In genomic region chr12:31324116-31324844, GRCh38 we compare ENCODE assay signal across 1 cellular context.
TF ChIP-seq lines count a peak whose summit lies in the region.

No MANE protein-coding gene starts in this region.

TF ChIP-seq in HepG2, 621 proteins besides CTCF, POLR2A, EP300 and RAD21 (continued from another document and continues in another):
- TF ChIP-seq DBP (CRISPR knock-in tag; IDR thresholded peaks at IDR 0.05; ENCODE audit: not compliant biosample characterization), result no peak
- TF ChIP-seq ZNF414 (CRISPR knock-in tag; IDR thresholded peaks at IDR 0.05), result peak; percentile 56; the same call in 1 of the 2 replicates
- TF ChIP-seq THYN1 (CRISPR knock-in tag; IDR thresholded peaks at IDR 0.05; ENCODE audit: borderline replicate concordance, low read depth), result no peak
- no peak for TF ChIP-seq ZFP36L2 (CRISPR knock-in tag; IDR thresholded peaks at IDR 0.05)
- no peak for TF ChIP-seq SYNCRIP (IDR thresholded peaks at IDR 0.05; ENCODE audit: insufficient read depth, low read depth, low read length)
- TF ChIP-seq ZNF574 (CRISPR knock-in tag; IDR thresholded peaks at IDR 0.05), result peak; percentile 74
- TF ChIP-seq FOXK2 (IDR thresholded peaks at IDR 0.05), result no peak
- TF ChIP-seq FOXP4 (CRISPR knock-in tag; IDR thresholded peaks at IDR 0.05), result 0 out of 2 replicates have a peak, but pooled peaks have one; percentile 16
- TF ChIP-seq SMC3 (IDR thresholded peaks at IDR 0.05; ENCODE audit: low read length), result no peak
- peak; percentile 68; the same call in 1 of the 2 replicates for TF ChIP-seq ZNF75D (CRISPR knock-in tag; IDR thresholded peaks at IDR 0.05; ENCODE audit: borderline replicate concordance)
- TF ChIP-seq CREM (IDR thresholded peaks at IDR 0.05), result no peak
- TF ChIP-seq CREM (CRISPR knock-in tag; IDR thresholded peaks at IDR 0.05), result no peak
- no peak; the same call in 1 of the 2 replicates for TF ChIP-seq ETV6 (CRISPR knock-in tag; conservative IDR thresholded peaks at IDR 0.05)
- TF ChIP-seq SALL2 (CRISPR knock-in tag; IDR thresholded peaks at IDR 0.05), result peak; percentile 71
- TF ChIP-seq ZNF607 (CRISPR knock-in tag; IDR thresholded peaks at IDR 0.05; ENCODE audit: borderline replicate concordance), result peak; percentile 15; the same call in 1 of the 2 replicates
- TF ChIP-seq PTBP1 (IDR thresholded peaks at IDR 0.05; ENCODE audit: low read depth, low read length, poor library complexity, severe bottlenecking), result no peak
- peak; percentile 42; the same call in 1 of the 2 replicates for TF ChIP-seq RFXAP (CRISPR knock-in tag; IDR thresholded peaks at IDR 0.05; ENCODE audit: borderline replicate concordance)
- TF ChIP-seq ZNF296 (CRISPR knock-in tag; conservative IDR thresholded peaks at IDR 0.05), result peak; percentile 77; the same call in 1 of the 2 replicates
- 0 out of 2 replicates have a peak, but pooled peaks have one; percentile 20 for TF ChIP-seq KDM3A (CRISPR knock-in tag; IDR thresholded peaks at IDR 0.05; ENCODE audit: low read depth)
- TF ChIP-seq ZBTB2 (CRISPR knock-in tag; IDR thresholded peaks at IDR 0.05; ENCODE audit: low read depth), result 0 out of 2 replicates have a peak, but pooled peaks have one; percentile 37
- peak; percentile 43; the same call in 1 of the 2 replicates for TF ChIP-seq MYPOP (CRISPR knock-in tag; IDR thresholded peaks at IDR 0.05)
- TF ChIP-seq ZNF687 (CRISPR knock-in tag; IDR thresholded peaks at IDR 0.05), result peak; percentile 61
- TF ChIP-seq IKZF4 (CRISPR knock-in tag; IDR thresholded peaks at IDR 0.05; ENCODE audit: borderline replicate concordance, low read depth, not compliant biosample characterization), result no peak
- no peak for TF ChIP-seq ZNF703 (CRISPR knock-in tag; IDR thresholded peaks at IDR 0.05; ENCODE audit: borderline replicate concordance)
- 0 out of 2 replicates have a peak, but pooled peaks have one; percentile 8 for TF ChIP-seq NR2F2 (IDR thresholded peaks at IDR 0.05; ENCODE audit: borderline replicate concordance, low read depth)
- TF ChIP-seq GZF1 (CRISPR knock-in tag; IDR thresholded peaks at IDR 0.05), result peak; percentile 41; the same call in 1 of the 2 replicates
- TF ChIP-seq KLF12 (CRISPR knock-in tag; IDR thresholded peaks at IDR 0.05; ENCODE audit: borderline replicate concordance), result no peak
- peak; percentile 84 for TF ChIP-seq ZNF777 (CRISPR knock-in tag; IDR thresholded peaks at IDR 0.05)
- no peak for TF ChIP-seq RFX1 (IDR thresholded peaks at IDR 0.05)
- 0 out of 2 replicates have a peak, but pooled peaks have one; percentile 62 for TF ChIP-seq ZNF256 (CRISPR knock-in tag; conservative IDR thresholded peaks at IDR 0.05)
- TF ChIP-seq RARG (CRISPR knock-in tag; IDR thresholded peaks at IDR 0.05; ENCODE audit: low read depth), result no peak
- TF ChIP-seq NFKBIZ (CRISPR knock-in tag; IDR thresholded peaks at IDR 0.05), result no peak
- 0 out of 2 replicates have a peak, but pooled peaks have one; percentile 13 for TF ChIP-seq ZBTB20 (CRISPR knock-in tag; IDR thresholded peaks at IDR 0.05; ENCODE audit: borderline replicate concordance, low read depth)
- no peak for TF ChIP-seq NFYB (CRISPR knock-in tag; IDR thresholded peaks at IDR 0.05)
- peak; percentile 54 for TF ChIP-seq YY1 (IDR thresholded peaks at IDR 0.05; ENCODE audit: insufficient read depth, insufficient replicate concordance, low read depth, low read length)
- no peak for TF ChIP-seq SNAPC5 (CRISPR knock-in tag; IDR thresholded peaks at IDR 0.05; ENCODE audit: borderline replicate concordance)
- no peak; the same call in 1 of the 2 replicates for TF ChIP-seq ZNF333 (CRISPR knock-in tag; IDR thresholded peaks at IDR 0.05; ENCODE audit: borderline replicate concordance)
- TF ChIP-seq ZNF451 (CRISPR knock-in tag; IDR thresholded peaks at IDR 0.05), result 0 out of 2 replicates have a peak, but pooled peaks have one; percentile 46
- TF ChIP-seq MXI1 (IDR thresholded peaks at IDR 0.05; ENCODE audit: borderline replicate concordance, low read depth, low read length), result peak; percentile 52; the same call in 1 of the 3 replicates
- TF ChIP-seq ZNF275 (CRISPR knock-in tag; IDR thresholded peaks at IDR 0.05; ENCODE audit: borderline replicate concordance), result 0 out of 2 replicates have a peak, but pooled peaks have one; percentile 52
- 0 out of 2 replicates have a peak, but pooled peaks have one; percentile 15 for TF ChIP-seq ZNF367 (CRISPR knock-in tag; IDR thresholded peaks at IDR 0.05; ENCODE audit: borderline replicate concordance)
- no peak for TF ChIP-seq STAG1 (CRISPR knock-in tag; IDR thresholded peaks at IDR 0.05)
- TF ChIP-seq TMF1 (CRISPR knock-in tag; IDR thresholded peaks at IDR 0.05; ENCODE audit: low read depth), result peak; percentile 65
- TF ChIP-seq U2AF1 (optimal IDR thresholded peaks at IDR 0.05; ENCODE audit: low read depth, low read length), result peak; percentile 30
- TF ChIP-seq FOXK1 (CRISPR knock-in tag; IDR thresholded peaks at IDR 0.05; ENCODE audit: borderline replicate concordance, low read depth), result no peak
- peak; percentile 46; the same call in 1 of the 2 replicates for TF ChIP-seq ARNT2 (CRISPR knock-in tag; IDR thresholded peaks at IDR 0.05; ENCODE audit: low read depth)
- TF ChIP-seq ZNF580 (CRISPR knock-in tag; IDR thresholded peaks at IDR 0.05; ENCODE audit: borderline replicate concordance, low read depth), result no peak
- TF ChIP-seq MAX (IDR thresholded peaks at IDR 0.05), result peak; percentile 79
- no peak for TF ChIP-seq ZNF737 (CRISPR knock-in tag; IDR thresholded peaks at IDR 0.05; ENCODE audit: borderline replicate concordance)
- TF ChIP-seq TARDBP (CRISPR knock-in tag; IDR thresholded peaks at IDR 0.05), result 0 out of 2 replicates have a peak, but pooled peaks have one; percentile 51
- TF ChIP-seq MAZ (IDR thresholded peaks at IDR 0.05; ENCODE audit: borderline replicate concordance, low read depth, low read length), result no peak
- peak; percentile 62; the same call in 1 of the 2 replicates for TF ChIP-seq MAZ (CRISPR knock-in tag; IDR thresholded peaks at IDR 0.05; ENCODE audit: low read depth)
